8 cellular contexts compared by ENCODE assay signal in the genomic region with DNA sequence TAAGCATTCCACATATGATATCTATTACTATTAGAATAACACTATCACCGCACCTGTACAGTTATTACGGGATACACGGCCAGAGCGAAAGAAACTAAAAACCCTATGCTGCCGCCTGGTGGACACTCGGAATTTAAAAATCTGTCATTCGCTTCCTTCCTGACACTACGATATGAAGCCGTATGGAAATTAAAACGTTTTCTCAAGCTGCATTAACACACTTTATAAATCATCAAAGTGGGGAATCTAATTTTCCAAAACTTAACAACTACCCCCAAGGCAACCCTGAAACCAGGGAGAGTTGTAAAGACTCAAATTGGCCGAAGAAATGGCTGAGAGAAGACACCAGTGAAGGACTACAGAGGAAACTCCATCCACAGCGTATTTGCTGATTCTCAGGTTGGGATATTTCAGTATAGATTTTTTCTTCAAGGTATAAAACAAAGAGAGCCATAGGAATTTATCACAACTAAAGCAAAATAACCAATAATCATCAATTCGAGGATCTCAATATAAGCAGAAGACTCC. TPM values are rescaled to one million over a fixed set of nuclear protein-coding genes. Genes with fewer than 3 reads are reported as not detected.
DNase-seq lines count a peak whose midpoint lies in the region; ATAC-seq and TF ChIP-seq lines count a peak whose summit lies in the region.

No MANE protein-coding gene starts in this region.

- H3K36me3 Mint-ChIP-seq in CD8-positive, alpha-beta memory T cell, result no peaks in the 10 kb centered on the region
- H3K36me3 Mint-ChIP-seq in activated T-helper 17 cell treated with anti-CD3 and anti-CD28 coated beads, Interleukin-2, amount 50 U/mL, for 72 hours (ENCODE audit: low read depth), result no peaks in the 10 kb centered on the region
- H3K36me3 Mint-ChIP-seq in osteocyte (ENCODE audit: unreplicated experiment), result no peaks in the 10 kb centered on the region

- WGBS in gastroesophageal sphincter (ENCODE audit: low coverage in 1 of 2), 2 donors, result 11 to 16% methylated on average over 11 to 13 of the region's 13 CpGs

- no peaks in the 10 kb centered on the region for H3K36me3 ChIP-seq in CD8-positive, alpha-beta memory T cell (ENCODE audit: insufficient read depth, low read length)
- H3K36me3 ChIP-seq in gastroesophageal sphincter (no peaks in the 10 kb centered on the region), upper lobe of right lung (no peaks in the 10 kb centered on the region)

- intact Hi-C loops in upper lobe of right lung (cut with DNase I), result no loop called here

- peaks cover 4 to 11% (median 9%) of the 10 kb centered on the region in 3 donors for H3K4me1 Mint-ChIP-seq in CD8-positive, alpha-beta memory T cell
- H3K4me1 Mint-ChIP-seq in activated T-helper 17 cell treated with anti-CD3 and anti-CD28 coated beads, Interleukin-2, amount 50 U/mL, for 72 hours, result no peaks in the 10 kb centered on the region
- peaks cover 3% of the 10 kb centered on the region for H3K4me1 Mint-ChIP-seq in osteocyte (ENCODE audit: unreplicated experiment)

- CTCF ChIA-PET in CD8-positive, alpha-beta memory T cell (lab: Charles Lee), result interaction anchor here (0.7 to 1.4 kb wide), 3 partner anchors 13 to 472 kb away, joined by 7 to 8 read pairs (median 8); no protein-coding TSS in a partner anchor

- peak; percentile 27 to 53 (median 44) for DNase-seq in CD8-positive, alpha-beta memory T cell
- DNase-seq in HuH-7 (ENCODE audit: low spot score) (peak; percentile 6), RKO (ENCODE audit: low spot score) (peak; percentile 56), osteocyte (ENCODE audit: extremely low spot score, unreplicated experiment) (no peak), upper lobe of right lung (no peak)

- POLR2A ChIA-PET in CD8-positive, alpha-beta memory T cell (lab: Charles Lee), result no interaction called here

- H3K4me1 ChIP-seq in CD8-positive, alpha-beta memory T cell (ENCODE audit: insufficient read depth, low read length), result peaks cover 3% of the 10 kb centered on the region
- H3K4me1 ChIP-seq in gastroesophageal sphincter (peaks cover 0 to 4% (median 0%) of the 10 kb centered on the region in 3 donors), upper lobe of right lung (no peaks in the 10 kb centered on the region)

- no peaks in the 10 kb centered on the region for H3K9me3 Mint-ChIP-seq in CD8-positive, alpha-beta memory T cell
- H3K9me3 Mint-ChIP-seq in activated T-helper 17 cell treated with anti-CD3 and anti-CD28 coated beads, Interleukin-2, amount 50 U/mL, for 72 hours, result no peaks in the 10 kb centered on the region
- H3K9me3 Mint-ChIP-seq in osteocyte (ENCODE audit: unreplicated experiment), result no peaks in the 10 kb centered on the region

- no peak for TF ChIP-seq EP300 in gastroesophageal sphincter (IDR thresholded peaks at IDR 0.05)

- no peaks in the 10 kb centered on the region for H3K27me3 ChIP-seq in CD8-positive, alpha-beta memory T cell (ENCODE audit: insufficient read depth, low read length, poor library complexity, severe bottlenecking)
- H3K27me3 ChIP-seq in gastroesophageal sphincter (peaks cover 12% of the 10 kb centered on the region), upper lobe of right lung (peaks cover 3% of the 10 kb centered on the region)

- ATAC-seq in GM19467 (IDR thresholded peaks at IDR 0.05; ENCODE audit: unreplicated experiment) (peak; percentile 77), gastroesophageal sphincter (peak; percentile 51), upper lobe of right lung (peak; percentile 86)
- ATAC-seq in activated T-helper 17 cell treated with anti-CD3 and anti-CD28 coated beads, Interleukin-2, amount 50 U/mL, for 72 hours (replicated peaks), result peak; percentile 71

- peak overlapping the region in 6 of 7 donors; percentile 50 to 72 (median 54) for H3K4me3 Mint-ChIP-seq in CD8-positive, alpha-beta memory T cell
- peak overlapping the region; percentile 37 for H3K4me3 Mint-ChIP-seq in activated T-helper 17 cell treated with anti-CD3 and anti-CD28 coated beads, Interleukin-2, amount 50 U/mL, for 72 hours
- H3K4me3 Mint-ChIP-seq in osteocyte (ENCODE audit: unreplicated experiment), result peak overlapping the region; percentile 23

- H3K4me3 ChIP-seq in CD8-positive, alpha-beta memory T cell (ENCODE audit: low read length), result no peak overlapping the region
- H3K4me3 ChIP-seq in gastroesophageal sphincter (peak overlapping the region; percentile 4 to 5), upper lobe of right lung (no peak overlapping the region)

- no peak overlapping the region for H3K27ac Mint-ChIP-seq in CD8-positive, alpha-beta memory T cell
- H3K27ac Mint-ChIP-seq in activated T-helper 17 cell treated with anti-CD3 and anti-CD28 coated beads, Interleukin-2, amount 50 U/mL, for 72 hours, result no peak overlapping the region
- no peak overlapping the region for H3K27ac Mint-ChIP-seq in osteocyte (ENCODE audit: unreplicated experiment)

- TF ChIP-seq CTCF in gastroesophageal sphincter (IDR thresholded peaks at IDR 0.05) (peak; percentile 52 to 66 (median 56)), osteocyte (IDR thresholded peaks at IDR 0.05) (peak; percentile 76), upper lobe of right lung (IDR thresholded peaks at IDR 0.05) (peak; percentile 71)

- no peaks in the 10 kb centered on the region for H3K9me3 ChIP-seq in CD8-positive, alpha-beta memory T cell (ENCODE audit: low read length)
- no peaks in the 10 kb centered on the region for H3K9me3 ChIP-seq in gastroesophageal sphincter
- no peaks in the 10 kb centered on the region for H3K9me3 ChIP-seq in upper lobe of right lung

- no peak for TF ChIP-seq POLR2A in gastroesophageal sphincter (IDR thresholded peaks at IDR 0.05)

- peaks cover 13 to 16% of the 10 kb centered on the region in 2 donors for H3K27me3 Mint-ChIP-seq in CD8-positive, alpha-beta memory T cell
- peaks cover 16% of the 10 kb centered on the region for H3K27me3 Mint-ChIP-seq in activated T-helper 17 cell treated with anti-CD3 and anti-CD28 coated beads, Interleukin-2, amount 50 U/mL, for 72 hours
- H3K27me3 Mint-ChIP-seq in osteocyte (ENCODE audit: unreplicated experiment), result peaks cover 66% of the 10 kb centered on the region

- no peak overlapping the region for H3K27ac ChIP-seq in CD8-positive, alpha-beta memory T cell (ENCODE audit: low read depth, low read length)
- H3K27ac ChIP-seq in gastroesophageal sphincter (no peak overlapping the region), upper lobe of right lung (no peak overlapping the region)

RNA-seq across cellular contexts. Expression of gene CCDC73, which starts 1.4 kb away (rescaled TPM):
- total RNA-seq in CD8-positive, alpha-beta memory T cell, result not detected
- polyA plus RNA-seq in CD8-positive, alpha-beta memory T cell, result not detected
- total RNA-seq in activated T-helper 17 cell treated with anti-CD3 and anti-CD28 coated beads, Interleukin-2, amount 50 U/mL, for 72 hours, result under 1 TPM in 1 of 2 donors, not detected in 1; 0.09 TPM
- total RNA-seq in gastroesophageal sphincter (not detected), osteocyte (not detected in 2 replicates), upper lobe of right lung (not detected)

RNA-seq across cellular contexts. Expression of gene PRRG4, which starts 36.7 kb away (rescaled TPM):
- under 1 TPM; 0.51 to 0.68 TPM for total RNA-seq in CD8-positive, alpha-beta memory T cell
- not detected for polyA plus RNA-seq in CD8-positive, alpha-beta memory T cell
- total RNA-seq in activated T-helper 17 cell treated with anti-CD3 and anti-CD28 coated beads, Interleukin-2, amount 50 U/mL, for 72 hours, result under 1 TPM; 0.42 to 0.52 TPM
- total RNA-seq in gastroesophageal sphincter (1 to 10 TPM; 1.7 to 6.7 (median 2.5) TPM), osteocyte (not detected in 2 replicates), upper lobe of right lung (12.6 TPM)

Comparison
In these comparisons a context has a peak if more than half of its experiments do, and no peak if none do; other contexts are left out.
1. DNase-seq: peak in CD8-positive, alpha-beta memory T cell (5 of 5), HuH-7 (single experiment) and RKO (single experiment); none in osteocyte (single experiment) and upper lobe of right lung (single experiment).
2. H3K4me3 ChIP-seq: peak in gastroesophageal sphincter (2 of 2); none in CD8-positive, alpha-beta memory T cell (single experiment) and upper lobe of right lung (single experiment).
3. Peak in every context shown above with its lines, with median percentiles within 50 percentile points of each other: H3K4me3 Mint-ChIP-seq, ATAC-seq and CTCF ChIP-seq.